ENCODE assay signal across 8 cellular contexts in genomic region chrX:20266810-20267598, GRCh38. TPM values are rescaled to one million over a fixed set of nuclear protein-coding genes. Genes with fewer than 3 reads are reported as not detected.
DNase-seq lines count a peak whose midpoint lies in the region; ATAC-seq lines count a peak whose summit lies in the region.

Gene RPS6KA3 (minus strand): TSS chrX:20266909. CDS start chrX:20266632, 277 bp downstream.

- peak; percentile 19 for DNase-seq in NCI-H1694 (lab: John Stamatoyannopoulos, UW)
- peak; percentile 79 to 94 (median 85) for DNase-seq in T-helper 2 cell
- DNase-seq in amygdala (lab: John Stamatoyannopoulos, UW) = peak; percentile 2 to 88 (median 72)
- peak; percentile 94 for DNase-seq in left ventricle myocardium superior
- DNase-seq in pulmonary artery endothelial cell (ENCODE audit: low read depth, low spot score) = peak; percentile 44

- peak within 1 kb of the TSS; percentile 78 for H3K4me3 ChIP-seq in urinary bladder (ENCODE audit: low read depth, low read length)

- intact Hi-C loops in left ventricle myocardium superior (cut with micrococcal nuclease) = no loop called here

- no peaks in the 10 kb centered on the region for H3K36me3 ChIP-seq in urinary bladder (ENCODE audit: insufficient read depth)

- peak; percentile 86 for ATAC-seq in GM18498 (IDR thresholded peaks at IDR 0.05; ENCODE audit: unreplicated experiment)
- peak; percentile 77 for ATAC-seq in HG02852 (IDR thresholded peaks at IDR 0.05; ENCODE audit: unreplicated experiment)
- ATAC-seq in left ventricle myocardium superior = peak; percentile 96

- no peaks in the 10 kb centered on the region for H3K4me1 ChIP-seq in urinary bladder (ENCODE audit: insufficient read depth)

- peak within 1 kb of the TSS; percentile 84 for H3K27ac ChIP-seq in urinary bladder (ENCODE audit: low read depth)

- WGBS in urinary bladder = under 1% methylated on average over 56 of the region's 77 CpGs

RNA-seq across cellular contexts. Expression of gene RPS6KA3, which starts in this region (rescaled TPM):
- total RNA-seq in left ventricle myocardium superior = 35.6 TPM
- total RNA-seq in pulmonary artery endothelial cell = 90.6 and 111 TPM in 2 replicates
- 65.8 TPM for total RNA-seq in urinary bladder
- polyA plus RNA-seq in urinary bladder = 20.2 TPM

Comparison
In these comparisons a context has a peak if more than half of its experiments do, and no peak if none do; other contexts are left out.
1. Peak in every context shown above with its lines: DNase-seq, ATAC-seq, H3K4me3 ChIP-seq and H3K27ac ChIP-seq.
2. DNase-seq: peak in every context shown above with its lines; median percentile 94 in left ventricle myocardium superior; 85 in T-helper 2 cell; 72 in amygdala; 44 in pulmonary artery endothelial cell; 19 in NCI-H1694.